In the genomic region with DNA sequence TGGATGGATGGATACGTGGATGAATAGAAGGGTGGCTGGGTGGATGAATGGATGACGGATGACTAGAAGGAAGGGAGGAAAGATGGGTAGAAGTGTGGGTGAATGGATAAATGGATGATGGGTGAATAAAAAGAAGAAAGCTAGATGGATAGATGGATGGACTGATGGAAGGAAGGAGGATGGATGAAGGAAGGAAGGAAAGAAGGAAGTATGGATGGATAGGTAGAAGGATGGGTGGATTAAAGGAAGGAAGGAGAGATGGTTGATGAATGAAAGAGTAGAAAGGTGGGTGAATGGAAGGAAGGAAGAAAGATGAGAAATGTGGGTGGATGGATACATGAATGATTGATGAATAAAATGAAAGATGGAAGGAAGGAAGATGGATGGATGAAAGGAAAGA, we compare ENCODE assay signal across 20 cellular contexts.
"Had no signal": no experiment of that assay in that cellular context is flagged by ENCODE, and none has a peak within 500 bp of the region (broad histone marks: within the 10 kb centered on the region; RNA-seq: fewer than 3 reads in every experiment).

No MANE protein-coding gene starts in this region.

- H3K27ac Mint-ChIP-seq: nephron had no signal

- H3K9me3 Mint-ChIP-seq: nephron had no signal

- H3K4me3 Mint-ChIP-seq: nephron had no signal

- H3K4me1 Mint-ChIP-seq: nephron had no signal

- DNase-seq: activated CD8-positive, alpha-beta memory T cell treated with anti-CD3 and anti-CD28 coated beads, Interleukin-2, amount 50 U/mL, for 48 hours; activated naive CD4-positive, alpha-beta T cell treated with anti-CD3 and anti-CD28 coated beads, Interleukin-2, amount 50 U/mL, for 16 hours; amygdala; body of pancreas; central memory CD4-positive, alpha-beta T cell; esophagus squamous epithelium; left lung; mammary epithelial cell; nucleus accumbens; stimulated activated CD4-positive, alpha-beta T cell treated with anti-CD3 and anti-CD28 coated beads, Interleukin-15, amount 100 ng/mL, for 24 hours; stimulated activated CD4-positive, alpha-beta T cell treated with anti-CD3 and anti-CD28 coated beads, Interleukin-4, amount 100 ng/mL, for 24 hours; stimulated activated naive CD8-positive, alpha-beta T cell treated with anti-CD3 and anti-CD28 coated beads, Interleukin-15, Interleukin-2, amounts not matched to agents 100 U/mL and 50 U/mL, for 24 hours; SW 1271; testis; upper lobe of right lung had no signal

- ATAC-seq: body of pancreas; left lung; stimulated activated naive CD8-positive, alpha-beta T cell treated with anti-CD3 and anti-CD28 coated beads, Interleukin-15, Interleukin-2, amounts not matched to agents 100 U/mL and 50 U/mL, for 24 hours; upper lobe of right lung had no signal

- H3K27me3 ChIP-seq: body of pancreas, esophagus squamous epithelium, hepatocyte, left lung, SJSA1, testis, upper lobe of right lung had no signal

- H3K9me3 ChIP-seq: body of pancreas, esophagus squamous epithelium, left lung, SJSA1, testis, upper lobe of right lung had no signal

- H3K27ac ChIP-seq: body of pancreas, coronary artery, esophagus squamous epithelium, hepatocyte, left lung, SJSA1, skin epidermis, testis, upper lobe of right lung had no signal
